1 cellular context compared by ENCODE assay signal in the genomic region with DNA sequence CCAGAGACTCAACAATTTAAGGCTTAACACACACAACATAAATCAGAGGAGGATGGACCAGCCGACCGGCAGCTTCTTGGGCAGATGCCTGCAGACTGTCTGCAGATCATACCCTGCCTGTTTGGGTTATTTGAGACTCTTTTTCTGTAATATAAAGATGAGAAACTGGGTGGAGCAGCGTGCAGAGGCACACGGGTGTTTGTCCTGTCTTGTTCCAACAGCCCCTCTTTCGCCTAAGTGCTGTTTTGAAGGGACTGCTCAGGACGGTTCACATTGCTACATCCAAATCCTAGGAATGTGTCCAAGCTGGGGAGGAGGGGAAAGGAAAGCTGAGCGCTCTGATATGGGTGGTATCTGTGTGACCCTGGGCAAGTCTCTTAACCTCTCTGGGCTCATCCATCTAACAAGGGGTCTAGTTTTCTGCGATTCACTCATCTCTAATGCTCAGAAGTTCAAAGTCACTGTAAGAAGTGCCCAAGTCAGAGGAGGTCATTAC.
TF ChIP-seq lines count a peak whose summit lies in the region.

No MANE protein-coding gene starts in this region.

TF ChIP-seq in GM23338, 12 proteins besides CTCF, POLR2A, EP300 and RAD21 (continued from another document):
- no peak for TF ChIP-seq ZNF462 (CRISPR knock-in tag; IDR thresholded peaks at IDR 0.05)
- TF ChIP-seq EZH2phosphoT487 (IDR thresholded peaks at IDR 0.05; ENCODE audit: unreplicated experiment), result no peak
- TF ChIP-seq NANOG (IDR thresholded peaks at IDR 0.05; ENCODE audit: borderline replicate concordance), result no peak
- no peak for TF ChIP-seq CREB1 (CRISPR knock-in tag; IDR thresholded peaks at IDR 0.05; ENCODE audit: low read depth)
